Comparison of ENCODE assay signal across 17 cellular contexts in the genomic region with DNA sequence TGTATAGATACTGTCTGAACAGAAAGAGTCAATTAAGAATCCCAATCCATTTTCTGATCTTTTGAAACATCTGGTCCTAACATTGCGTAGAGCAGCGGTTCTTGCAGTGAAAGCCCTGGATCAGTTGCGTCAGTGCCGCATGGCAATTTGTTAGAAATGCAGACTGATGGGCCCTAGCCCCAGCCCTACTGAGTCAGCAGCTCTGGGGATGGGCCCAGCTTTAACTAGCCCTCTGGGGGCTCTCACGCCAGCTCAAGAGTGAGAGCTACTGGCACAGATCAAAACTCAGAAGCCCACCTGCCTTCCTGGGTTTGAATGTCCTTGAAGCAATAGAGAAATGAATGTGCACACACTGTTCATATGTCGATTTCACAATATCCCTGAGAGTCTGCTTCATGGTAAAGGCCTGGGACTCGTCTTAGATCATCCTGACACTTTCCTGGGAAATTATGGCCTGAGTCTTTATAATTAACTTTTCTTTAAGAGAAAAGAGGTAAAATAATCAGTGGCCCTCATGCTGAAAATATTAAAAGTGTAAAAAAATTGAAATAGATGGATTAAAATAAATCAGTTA.
DNase-seq lines count a peak whose midpoint lies in the region; ATAC-seq and TF ChIP-seq lines count a peak whose summit lies in the region.
"Had no signal": no experiment of that assay in that cellular context is flagged by ENCODE, and none has a peak within 500 bp of the region (broad histone marks: within the 10 kb centered on the region; RNA-seq: fewer than 3 reads in every experiment).

No MANE protein-coding gene starts in this region.

- H2BK12ac ChIP-seq in trophoblast cell (ENCODE audit: low read length): no peak overlapping the region

- H3K4me3 ChIP-seq in choroid plexus epithelial cell (ENCODE audit: low read depth, low read length) (no peak overlapping the region), trophoblast cell (ENCODE audit: low read depth, low read length) (no peak overlapping the region)

- H3K79me1 ChIP-seq in trophoblast cell (ENCODE audit: low read length): no peaks in the 10 kb centered on the region

- no peak overlapping the region for H3K4me2 ChIP-seq in trophoblast cell (ENCODE audit: low read length)

- no peak overlapping the region for H4K91ac ChIP-seq in trophoblast cell (ENCODE audit: low read depth, low read length)

- peaks cover 18% of the 10 kb centered on the region for H3K4me1 Mint-ChIP-seq in HFFc6 (ENCODE audit: low read depth)
- H3K4me1 Mint-ChIP-seq in glutamatergic neuron (ENCODE audit: low read depth, unreplicated experiment): no peaks in the 10 kb centered on the region
- H3K4me1 Mint-ChIP-seq: CD4-positive, alpha-beta memory T cell had no signal

- H3K27ac ChIP-seq in trophoblast cell (ENCODE audit: low read depth, low read length): no peak overlapping the region

- DNase-seq in EH (ENCODE audit: low read depth) (peak; percentile 18), HFFc6 (no peak), choroid plexus epithelial cell (ENCODE audit: low read depth) (peak; percentile 19), trophoblast cell (peak; percentile 78 to 91), glutamatergic neuron (no peak)
- DNase-seq in activated T-cell treated with anti-CD3 and anti-CD28 coated beads, Interleukin-2, amount 50 U/mL, for 1 hour: no peak
- DNase-seq: ACHN; CD4-positive, alpha-beta memory T cell; DMS79; Kasumi-1; MM.1S; NCI-H1105 treated with DMSO at 0.1 percent for 48 hours; NCI-H1694 treated with DMSO at 0.1 percent for 48 hours; NCI-H2107; NCI-H69; SHP77 had no signal

- no peaks in the 10 kb centered on the region for H3K27me3 ChIP-seq in trophoblast cell (ENCODE audit: insufficient read depth, low read length)

- no CpG with 5 or more reads among the region's 7 CpGs for WGBS in trophoblast cell (ENCODE audit: extremely low coverage, insufficient coverage, insufficient read length)

- H3K14ac ChIP-seq in trophoblast cell (ENCODE audit: low read length): no peak overlapping the region

- H3K4me1 ChIP-seq in trophoblast cell (ENCODE audit: control insufficient read depth in 1 of 2, insufficient read depth in 2 of 2, low read length in 2 of 2): peaks cover 3 to 7% of the 10 kb centered on the region in 2 experiments

- no peaks in the 10 kb centered on the region for H3K9me3 ChIP-seq in trophoblast cell (ENCODE audit: insufficient read depth, low read depth, low read length)

- H3K27ac Mint-ChIP-seq in HFFc6 (no peak overlapping the region), glutamatergic neuron (ENCODE audit: unreplicated experiment) (no peak overlapping the region)

- H3K23ac ChIP-seq in trophoblast cell (ENCODE audit: low read length): no peak overlapping the region

- H3K27me3 Mint-ChIP-seq in HFFc6 (ENCODE audit: insufficient read depth) (peaks cover 4% of the 10 kb centered on the region), glutamatergic neuron (ENCODE audit: unreplicated experiment) (no peaks in the 10 kb centered on the region)

- no peaks in the 10 kb centered on the region for H3K79me2 ChIP-seq in trophoblast cell (ENCODE audit: control insufficient read depth, insufficient read depth, low read length, poor library complexity)

- no peak for ATAC-seq in esophagus mucosa

- no peak overlapping the region for H3K9ac ChIP-seq in trophoblast cell (ENCODE audit: low read length)

- TF ChIP-seq CTCF in HFFc6 (IDR thresholded peaks at IDR 0.05) (no peak), choroid plexus epithelial cell (conservative IDR thresholded peaks at IDR 0.05; ENCODE audit: low read depth, low read length) (no peak), glutamatergic neuron (IDR thresholded peaks at IDR 0.05; ENCODE audit: partially characterized antibody, unreplicated experiment) (no peak)

- no peaks in the 10 kb centered on the region for H3K36me3 ChIP-seq in trophoblast cell (ENCODE audit: control insufficient read depth in 1 of 2, insufficient read depth in 2 of 2, low read length in 2 of 2)

- no peak overlapping the region for H2AK5ac ChIP-seq in trophoblast cell (ENCODE audit: low read length)

- H3K4ac ChIP-seq in trophoblast cell (ENCODE audit: low read depth, low read length): no peak overlapping the region

- H3K4me3 Mint-ChIP-seq in HFFc6 (peak overlapping the region; percentile 10; the same call in 1 of the 2 replicates), glutamatergic neuron (ENCODE audit: unreplicated experiment) (no peak overlapping the region)
- H3K4me3 Mint-ChIP-seq: CD4-positive, alpha-beta memory T cell had no signal

- H4K12ac ChIP-seq in trophoblast cell (ENCODE audit: low read depth, low read length): no peak overlapping the region

- peak overlapping the region; percentile 53 for H2BK120ac ChIP-seq in trophoblast cell (ENCODE audit: insufficient read depth, low read length, poor library complexity)

- no peak overlapping the region for H2BK5ac ChIP-seq in trophoblast cell (ENCODE audit: low read depth, low read length, poor library complexity)

- no peak overlapping the region for H4K8ac ChIP-seq in trophoblast cell (ENCODE audit: low read depth, low read length)

- H3K9me3 Mint-ChIP-seq in HFFc6: peaks cover 3% of the 10 kb centered on the region
- H3K9me3 Mint-ChIP-seq in glutamatergic neuron (ENCODE audit: unreplicated experiment): no peaks in the 10 kb centered on the region

- no peak overlapping the region for H3K18ac ChIP-seq in trophoblast cell (ENCODE audit: low read length)

- H3K36me3 Mint-ChIP-seq in HFFc6 (ENCODE audit: low read depth) (peaks cover 4% of the 10 kb centered on the region), glutamatergic neuron (ENCODE audit: unreplicated experiment) (peaks cover under 1% of the 10 kb centered on the region)
- H3K36me3 Mint-ChIP-seq: CD4-positive, alpha-beta memory T cell had no signal

- H2AFZ ChIP-seq in trophoblast cell (ENCODE audit: insufficient read depth, low read length, poor library complexity): no peak overlapping the region

Comparison
In these comparisons a context has a peak if more than half of its experiments do, and no peak if none do; other contexts are left out.
1. DNase-seq: peak in EH (single experiment), choroid plexus epithelial cell (single experiment) and trophoblast cell (2 of 2); none in HFFc6 (single experiment), glutamatergic neuron (single experiment) and activated T-cell treated with anti-CD3 and anti-CD28 coated beads, Interleukin-2, amount 50 U/mL, for 1 hour (single experiment).